ENCODE assay signal across 22 cellular contexts in the genomic region with DNA sequence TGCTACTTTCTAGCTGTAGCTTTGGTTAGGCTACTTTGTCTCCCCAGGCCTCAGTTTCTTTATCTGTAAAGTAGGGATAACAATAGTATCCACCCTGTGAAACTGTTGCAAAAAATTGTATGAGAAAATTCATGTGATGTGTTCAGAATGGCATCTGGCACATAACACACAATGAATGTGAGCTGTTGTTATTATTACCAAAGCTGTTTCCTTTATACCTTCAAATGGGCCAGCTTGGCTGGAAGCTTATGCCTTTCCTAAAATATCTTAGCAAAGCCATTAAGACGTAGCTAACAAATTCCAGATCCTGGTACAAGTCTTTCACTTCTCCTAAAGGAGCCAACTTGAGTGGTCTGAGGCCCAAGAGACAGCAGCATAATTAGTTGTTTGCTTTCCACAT. TPM values are rescaled to one million over a fixed set of nuclear protein-coding genes. Genes with fewer than 3 reads are reported as not detected.
"Had no signal": no experiment of that assay in that cellular context is flagged by ENCODE, and none has a peak within 500 bp of the region (broad histone marks: within the 10 kb centered on the region; RNA-seq: fewer than 3 reads in every experiment).

No MANE protein-coding gene starts in this region.

- FAIRE-seq: RCC 7860 had no signal

- H3K27me3 ChIP-seq: MG63, SJSA1 had no signal

- H3K27ac ChIP-seq: SJSA1, SK-N-MC had no signal

- H3K9me3 ChIP-seq: MG63, SJSA1 had no signal

- H3K4me3 ChIP-seq: MG63, SJSA1, SK-N-MC had no signal

- H3K36me3 ChIP-seq: MG63 had no signal

- DNase-seq: Karpas-422, KG1, MG63, NCI-H1092 treated with DMSO at 0.1 percent for 48 hours, NCI-H1436, NCI-H187, NCI-H2029, NCI-H2081 treated with DMSO at 0.1 percent for 48 hours, NCI-H2171, NCI-H226, NCI-H446, NCI-H510A, NCI-H524 treated with DMSO at 0.1 percent for 48 hours, NCI-H69, NCI-H774, Right ventricle myocardium superior, RPMI8226, SIG-M5 had no signal

RNA-seq across cellular contexts. Expression of a gene that starts 25.2 kb away (rescaled TPM):
- total RNA-seq: HT-29, Right ventricle myocardium superior, SJSA1 had no signal
